7 cellular contexts compared by ENCODE assay signal in the genomic region with DNA sequence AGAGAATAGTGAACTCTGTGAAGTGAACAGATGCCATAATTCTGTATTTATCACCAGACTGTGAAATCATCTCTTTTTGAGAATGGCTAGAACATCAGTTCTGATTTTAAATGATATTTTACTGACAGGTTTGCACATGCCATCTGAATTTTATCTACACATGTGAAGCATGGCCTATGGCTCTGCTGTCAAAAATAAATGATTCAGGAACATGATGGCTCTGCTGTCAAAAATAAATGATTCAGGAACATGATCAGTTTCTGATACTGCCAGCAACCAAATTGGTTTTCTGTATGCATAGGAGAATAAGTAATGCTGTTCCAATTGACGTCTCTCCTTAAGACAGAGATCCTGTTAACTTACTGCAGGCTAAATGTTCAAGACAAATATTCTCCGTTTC.
"Had no signal": no experiment of that assay in that cellular context is flagged by ENCODE, and none has a peak within 500 bp of the region (broad histone marks: within the 10 kb centered on the region; RNA-seq: fewer than 3 reads in every experiment).

No MANE protein-coding gene starts in this region.

- FAIRE-seq: GM12878, GM12891, GM12892, GM18507, GM19239 had no signal

- DNase-seq: GDM1, GF-D8 had no signal

- H3K4me3 ChIP-seq: GM12878 had no signal
